Comparison of ENCODE assay signal across 17 cellular contexts in the genomic region with DNA sequence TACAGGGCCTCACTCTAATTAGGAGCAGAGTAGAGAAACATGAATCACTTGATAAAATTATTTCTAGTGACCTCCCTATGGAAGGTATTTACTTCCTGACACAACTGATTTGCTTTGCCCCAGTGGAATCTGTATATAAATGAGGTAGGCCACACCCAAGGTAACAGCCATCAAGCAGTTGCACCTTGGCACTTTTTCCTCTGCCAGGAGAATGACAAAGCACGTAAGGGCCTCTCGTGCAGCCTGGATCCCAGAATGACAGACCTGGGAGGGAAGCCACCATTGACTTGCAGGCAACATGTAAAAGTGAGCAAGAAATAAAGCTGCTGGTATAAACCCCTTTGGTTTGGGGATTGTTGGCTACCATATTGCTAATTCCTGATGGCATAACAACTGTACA.
"Had no signal": no experiment of that assay in that cellular context is flagged by ENCODE, and none has a peak within 500 bp of the region (broad histone marks: within the 10 kb centered on the region; RNA-seq: fewer than 3 reads in every experiment).

No MANE protein-coding gene starts in this region.

- H3K4me3 ChIP-seq: coronary artery, gastrocnemius medialis, neural progenitor cell, ovary, smooth muscle cell, thyroid gland, upper lobe of right lung had no signal

- H3K4me2 ChIP-seq: neural progenitor cell, smooth muscle cell had no signal

- H3K27ac Mint-ChIP-seq: endodermal cell, natural killer cell, neural progenitor cell had no signal

- H3K36me3 Mint-ChIP-seq: natural killer cell, neural progenitor cell had no signal

- FAIRE-seq: endothelial cell of umbilical vein had no signal

- H3K27me3 ChIP-seq: gastrocnemius medialis, neural progenitor cell, thyroid gland, upper lobe of right lung had no signal

- H3K9me3 Mint-ChIP-seq: endodermal cell, neural progenitor cell had no signal

- H3K9me3 ChIP-seq: gastrocnemius medialis, ovary, thyroid gland, upper lobe of right lung had no signal

- H2AFZ ChIP-seq: neural progenitor cell had no signal

- H3K36me3 ChIP-seq: gastrocnemius medialis, neural progenitor cell, ovary, thyroid gland, upper lobe of right lung had no signal

- DNase-seq: caudate nucleus; effector CD4-positive, alpha-beta T cell; endodermal cell; gastrocnemius medialis; glutamatergic neuron; natural killer cell; nucleus accumbens; ovary; right cardiac atrium; stimulated activated CD4-positive, alpha-beta T cell treated with anti-CD3 and anti-CD28 coated beads, Interleukin-2, amount 100 ng/mL, for 48 hours; stimulated activated naive CD4-positive, alpha-beta T cell treated with Interleukin-2 at 50 U/mL for 16 hours; thyroid gland; upper lobe of right lung had no signal

- H3K4me1 Mint-ChIP-seq: endodermal cell, natural killer cell, neural progenitor cell had no signal

- H3K27ac ChIP-seq: coronary artery, gastrocnemius medialis, neural progenitor cell, ovary, thyroid gland, upper lobe of right lung had no signal

- H3K4me3 Mint-ChIP-seq: endodermal cell, natural killer cell, neural progenitor cell had no signal

- H3K9ac ChIP-seq: neural progenitor cell had no signal

- H3K4me1 ChIP-seq: gastrocnemius medialis, neural progenitor cell, thyroid gland, upper lobe of right lung had no signal
